In genomic region chr15:64251121-64251520, GRCh38 we compare ENCODE assay signal across 15 cellular contexts.
DNase-seq lines count a peak whose midpoint lies in the region; ATAC-seq, FAIRE-seq and TF ChIP-seq lines count a peak whose summit lies in the region.
"Had no signal": no experiment of that assay in that cellular context is flagged by ENCODE, and none has a peak within 500 bp of the region (broad histone marks: within the 10 kb centered on the region; RNA-seq: fewer than 3 reads in every experiment).

No MANE protein-coding gene starts in this region.

- H3K4me3 Mint-ChIP-seq in activated CD8-positive, alpha-beta memory T cell treated with anti-CD3 and anti-CD28 coated beads, Interleukin-2, amount 10 ng/mL, durations not matched to agents 7 days and 5 days = no peak overlapping the region
- H3K4me3 Mint-ChIP-seq in astrocyte (ENCODE audit: unreplicated experiment) = no peak overlapping the region
- H3K4me3 Mint-ChIP-seq: immature natural killer cell, memory B cell, type B pancreatic cell had no signal

- no peak overlapping the region for H3K4me3 ChIP-seq in astrocyte (ENCODE audit: insufficient read depth, low read depth, low read length)
- H3K4me3 ChIP-seq in HepG2 (replicated peaks in 1 of 3; ENCODE audit: insufficient read depth in 1 of 3, low read depth in 2 of 3, low read length in 3 of 3) = no peak overlapping the region

- TF ChIP-seq EP300 in HepG2 (IDR thresholded peaks at IDR 0.05; ENCODE audit: low read depth in 2 of 2, low read length in 2 of 2) (no peak), HepG2 (CRISPR knock-in tag; IDR thresholded peaks at IDR 0.05; ENCODE audit: borderline replicate concordance) (no peak)

- no peak for TF ChIP-seq RAD21 in HepG2 (CRISPR knock-in tag; IDR thresholded peaks at IDR 0.05)

- H3K9me3 ChIP-seq in astrocyte (ENCODE audit: insufficient read depth, low read depth, low read length) = no peaks in the 10 kb centered on the region
- no peaks in the 10 kb centered on the region for H3K9me3 ChIP-seq in HepG2 (ENCODE audit: low read length)

- peak; percentile 61 for ATAC-seq in activated CD8-positive, alpha-beta memory T cell treated with anti-CD3 and anti-CD28 coated beads, Interleukin-2, amount 10 ng/mL, durations not matched to agents 7 days and 5 days
- ATAC-seq in HepG2 (no peak), HG03025 (IDR thresholded peaks at IDR 0.05; ENCODE audit: low FRiP score, unreplicated experiment) (no peak)

- FAIRE-seq in astrocyte (lab: Jason Lieb, UNC) = no peak
- no peak for FAIRE-seq in HepG2 (lab: Jason Lieb, UNC)
- FAIRE-seq: colon, D721Med, H1 had no signal

- TF ChIP-seq POLR2A in HepG2 (IDR thresholded peaks at IDR 0.05; ENCODE audit: insufficient read depth in 1 of 2, low read depth in 2 of 2, low read length in 2 of 2) = no peak

- H2AFZ ChIP-seq in astrocyte (ENCODE audit: low read depth, low read length) (no peak overlapping the region), HepG2 (ENCODE audit: low read length) (no peak overlapping the region)

- no peak overlapping the region for H3K4me2 ChIP-seq in astrocyte (ENCODE audit: low read length)
- H3K4me2 ChIP-seq in HepG2 (ENCODE audit: low read depth, low read length) = no peak overlapping the region

- DNase-seq in activated CD8-positive, alpha-beta memory T cell treated with anti-CD3 and anti-CD28 coated beads, Interleukin-2, amount 10 ng/mL, durations not matched to agents 7 days and 5 days = peak; percentile 80
- no peak for DNase-seq in activated CD8-positive, alpha-beta memory T cell treated with anti-CD3 and anti-CD28 coated beads, Interleukin-2, amount 50 U/mL, for 4 hours
- DNase-seq in M059J (ENCODE audit: low read depth) (peak; percentile 88), astrocyte (ENCODE audit: low read depth) (peak; percentile 79), non-pigmented ciliary epithelial cell (ENCODE audit: low read depth) (peak; percentile 17), HepG2 (ENCODE audit: low spot score) (no peak), Ammon's horn (ENCODE audit: low spot score) (no peak)
- DNase-seq: immature natural killer cell, nucleus accumbens had no signal

- H3K27me3 ChIP-seq in astrocyte (ENCODE audit: insufficient read depth, low read length) (no peaks in the 10 kb centered on the region), HepG2 (ENCODE audit: control insufficient read depth in 1 of 2, insufficient read depth in 2 of 2, low read length in 2 of 2) (no peaks in the 10 kb centered on the region)

- H3K9ac ChIP-seq in astrocyte (ENCODE audit: low read length) = no peak overlapping the region
- H3K9ac ChIP-seq in HepG2 (ENCODE audit: insufficient read depth, low read depth, low read length) = no peak overlapping the region

- WGBS in HepG2 (ENCODE audit: low lambda C conversion rate) = 82% methylated on average over 2 of the region's 2 CpGs

- H3K27ac ChIP-seq in astrocyte (ENCODE audit: low read depth, low read length) (no peak overlapping the region), HepG2 (ENCODE audit: extremely low read length, insufficient read depth, low read length) (no peak overlapping the region)

- no peaks in the 10 kb centered on the region for H3K79me2 ChIP-seq in astrocyte (ENCODE audit: insufficient read depth, low read length)
- H3K79me2 ChIP-seq in HepG2 (ENCODE audit: insufficient read depth, low read length) = peaks cover 6% of the 10 kb centered on the region

- peaks cover 24% of the 10 kb centered on the region for H3K36me3 Mint-ChIP-seq in activated CD8-positive, alpha-beta memory T cell treated with anti-CD3 and anti-CD28 coated beads, Interleukin-2, amount 10 ng/mL, durations not matched to agents 7 days and 5 days
- peaks cover 9% of the 10 kb centered on the region for H3K36me3 Mint-ChIP-seq in astrocyte (ENCODE audit: low read depth, unreplicated experiment)
- H3K36me3 Mint-ChIP-seq: immature natural killer cell had no signal

- in situ Hi-C loops in HepG2 (cut with HindIII; ENCODE audit: extremely low pct_ligation_motif_present, low pct_unique_long_range_greater_than_20kb) = no loop called here

- H3K4me1 ChIP-seq in astrocyte (ENCODE audit: insufficient read depth, low read length) (peaks cover 27% of the 10 kb centered on the region), HepG2 (ENCODE audit: insufficient read depth, low read length) (peaks cover 51% of the 10 kb centered on the region)

- POLR2A ChIA-PET in HepG2 (lab: Yijun Ruan, JAX) = no interaction called here

- TF ChIP-seq CTCF in astrocyte (IDR thresholded peaks at IDR 0.05; ENCODE audit: insufficient read depth, low read depth, low read length) (no peak), HepG2 (CRISPR knock-in tag; IDR thresholded peaks at IDR 0.05) (no peak)

- no peaks in the 10 kb centered on the region for H3K27me3 Mint-ChIP-seq in activated CD8-positive, alpha-beta memory T cell treated with anti-CD3 and anti-CD28 coated beads, Interleukin-2, amount 10 ng/mL, durations not matched to agents 7 days and 5 days
- H3K27me3 Mint-ChIP-seq in astrocyte (ENCODE audit: low read depth, unreplicated experiment) = no peaks in the 10 kb centered on the region
- H3K27me3 Mint-ChIP-seq: memory B cell, type B pancreatic cell had no signal

- peaks cover 11% of the 10 kb centered on the region for H4K20me1 ChIP-seq in astrocyte (ENCODE audit: insufficient read depth, low read length)
- H4K20me1 ChIP-seq in HepG2 (ENCODE audit: insufficient read depth, low read length) = no peaks in the 10 kb centered on the region

- H3K36me3 ChIP-seq in astrocyte (ENCODE audit: insufficient read depth, low read length) = no peaks in the 10 kb centered on the region
- H3K36me3 ChIP-seq in HepG2 (replicated peaks in 1 of 2; ENCODE audit: control insufficient read depth in 1 of 2, insufficient read depth in 2 of 2, low read length in 2 of 2) = peaks cover 0 to 3% of the 10 kb centered on the region in 2 experiments; a peak in 1 of 5 replicates

- intact Hi-C loops in HepG2 (cut with micrococcal nuclease; ENCODE audit: unreplicated experiment) = no loop called here

- BruUV-seq in HepG2 (replicated peaks; lab: Mats Ljungman, UMichigan) = no TSS peak

- peak overlapping the region; percentile 28 for H3K27ac Mint-ChIP-seq in activated CD8-positive, alpha-beta memory T cell treated with anti-CD3 and anti-CD28 coated beads, Interleukin-2, amount 10 ng/mL, durations not matched to agents 7 days and 5 days
- no peak overlapping the region for H3K27ac Mint-ChIP-seq in astrocyte (ENCODE audit: unreplicated experiment)
- H3K27ac Mint-ChIP-seq: memory B cell, type B pancreatic cell had no signal

- H3K4me1 Mint-ChIP-seq in activated CD8-positive, alpha-beta memory T cell treated with anti-CD3 and anti-CD28 coated beads, Interleukin-2, amount 10 ng/mL, durations not matched to agents 7 days and 5 days = peaks cover 50% of the 10 kb centered on the region
- H3K4me1 Mint-ChIP-seq in astrocyte (ENCODE audit: low read depth, unreplicated experiment) = peaks cover 33% of the 10 kb centered on the region

- CTCF ChIA-PET in activated CD8-positive, alpha-beta memory T cell treated with anti-CD3 and anti-CD28 coated beads, Interleukin-2, amount 10 ng/mL, durations not matched to agents 7 days and 5 days (lab: Charles Lee) = interaction anchor here (0.6 to 1.5 kb wide), 3 partner anchors 9 to 102 kb away, joined by 3 read pairs; no protein-coding TSS in a partner anchor
- CTCF ChIA-PET in HepG2 (lab: Yijun Ruan, JAX; ENCODE audit: low intra/inter-chr PET ratio, low total read pairs) = no interaction called here

- H3K9me3 Mint-ChIP-seq in activated CD8-positive, alpha-beta memory T cell treated with anti-CD3 and anti-CD28 coated beads, Interleukin-2, amount 10 ng/mL, durations not matched to agents 7 days and 5 days (ENCODE audit: low read depth) = no peaks in the 10 kb centered on the region
- H3K9me3 Mint-ChIP-seq in astrocyte (ENCODE audit: unreplicated experiment) = no peaks in the 10 kb centered on the region
- H3K9me3 Mint-ChIP-seq: immature natural killer cell, memory B cell, type B pancreatic cell had no signal

TF ChIP-seq in HepG2, 621 proteins besides CTCF, POLR2A, EP300 and RAD21:
- no peak for TF ChIP-seq KLF12 (CRISPR knock-in tag; IDR thresholded peaks at IDR 0.05; ENCODE audit: borderline replicate concordance)
- no peak for TF ChIP-seq ZSCAN31 (CRISPR knock-in tag; IDR thresholded peaks at IDR 0.05; ENCODE audit: low read depth)
- no peak for TF ChIP-seq JDP2 (CRISPR knock-in tag; IDR thresholded peaks at IDR 0.05; ENCODE audit: borderline replicate concordance)
- no peak for TF ChIP-seq ZSCAN22 (CRISPR knock-in tag; IDR thresholded peaks at IDR 0.05)
- TF ChIP-seq ZNF766 (CRISPR knock-in tag; IDR thresholded peaks at IDR 0.05; ENCODE audit: borderline replicate concordance) = no peak
- no peak for TF ChIP-seq ZMYM3 (CRISPR knock-in tag; IDR thresholded peaks at IDR 0.05)
- no peak for TF ChIP-seq NCOR1 (IDR thresholded peaks at IDR 0.05; ENCODE audit: borderline replicate concordance, low read length)
- TF ChIP-seq NFRKB (IDR thresholded peaks at IDR 0.05) = no peak

Comparison
In these comparisons a context has a peak if more than half of its experiments do, and no peak if none do; other contexts are left out.
1. DNase-seq: peak in activated CD8-positive, alpha-beta memory T cell treated with anti-CD3 and anti-CD28 coated beads, Interleukin-2, amount 10 ng/mL, durations not matched to agents 7 days and 5 days (single experiment), M059J (single experiment), astrocyte (single experiment) and non-pigmented ciliary epithelial cell (single experiment); none in activated CD8-positive, alpha-beta memory T cell treated with anti-CD3 and anti-CD28 coated beads, Interleukin-2, amount 50 U/mL, for 4 hours (single experiment), HepG2 (single experiment) and Ammon's horn (single experiment).